In genomic region chr5:38162625-38163024, GRCh38 we compare ENCODE assay signal across 16 cellular contexts.
A peak's percentile ranks its signal among the peaks of the same experiment; 100 is the strongest.
DNase-seq lines count a peak whose midpoint lies in the region; ATAC-seq and TF ChIP-seq lines count a peak whose summit lies in the region.
"Had no signal": no experiment of that assay in that cellular context is flagged by ENCODE, and none has a peak within 500 bp of the region (broad histone marks: within the 10 kb centered on the region; RNA-seq: fewer than 3 reads in every experiment).

No MANE protein-coding gene starts in this region.

- peaks cover 17% of the 10 kb centered on the region for H3K27me3 ChIP-seq in GM23248 (replicated peaks; ENCODE audit: insufficient read depth)
- no peaks in the 10 kb centered on the region for H3K27me3 ChIP-seq in brain microvascular endothelial cell (replicated peaks)
- H3K27me3 ChIP-seq in gastrocnemius medialis, result no peaks in the 10 kb centered on the region
- H3K27me3 ChIP-seq: BE2C had no signal

- H3K27ac ChIP-seq in GM23248 (no peak overlapping the region), brain microvascular endothelial cell (no peak overlapping the region), gastrocnemius medialis (peak overlapping the region; percentile 84 to 89 (median 87))

- intact Hi-C loops in gastrocnemius medialis (cut with DNase I; ENCODE audit: low total_unique reads), result loop anchor here (10.0 kb wide), 3 partner anchors 382 to 1508 kb away; partner anchors contain the start of gene NIPBL
- intact Hi-C loops in activated T-helper 1 cell treated with anti-CD3 and anti-CD28 coated beads, Interleukin-12 subunit alpha, Interleukin-12 subunit beta, Interleukin-2, Interleukin-4 antibody, amounts not matched to agents 30 ng/mL and 10 ng/mL and 1 ng/mL, durations not matched to agents 14 hours and 24 hours and 36 hours (cut with micrococcal nuclease), result no loop called here

- H3K4me1 Mint-ChIP-seq in activated T-helper 1 cell treated with anti-CD3 and anti-CD28 coated beads, Interleukin-12 subunit alpha, Interleukin-12 subunit beta, Interleukin-2, Interleukin-4 antibody, amounts not matched to agents 30 ng/mL and 10 ng/mL and 1 ng/mL, durations not matched to agents 14 hours and 24 hours and 36 hours (ENCODE audit: low read depth), result no peaks in the 10 kb centered on the region
- no peaks in the 10 kb centered on the region for H3K4me1 Mint-ChIP-seq in osteocyte (ENCODE audit: unreplicated experiment)

- H3K9me3 ChIP-seq in GM23248 (ENCODE audit: low read depth) (no peaks in the 10 kb centered on the region), gastrocnemius medialis (no peaks in the 10 kb centered on the region)
- H3K9me3 ChIP-seq: BE2C, HAP-1 had no signal

- ATAC-seq in gastrocnemius medialis, result peak; percentile 63 to 71
- ATAC-seq: CD8-positive, alpha-beta T cell; Panc1 had no signal

- no peaks in the 10 kb centered on the region for H3K4me1 ChIP-seq in GM23248 (ENCODE audit: insufficient read depth)
- peaks cover 35 to 44% of the 10 kb centered on the region in 2 donors for H3K4me1 ChIP-seq in gastrocnemius medialis
- H3K4me1 ChIP-seq: BE2C, HAP-1 had no signal

- no peaks in the 10 kb centered on the region for H3K36me3 Mint-ChIP-seq in activated T-helper 1 cell treated with anti-CD3 and anti-CD28 coated beads, Interleukin-12 subunit alpha, Interleukin-12 subunit beta, Interleukin-2, Interleukin-4 antibody, amounts not matched to agents 30 ng/mL and 10 ng/mL and 1 ng/mL, durations not matched to agents 14 hours and 24 hours and 36 hours (ENCODE audit: low read depth)
- no peaks in the 10 kb centered on the region for H3K36me3 Mint-ChIP-seq in osteocyte (ENCODE audit: unreplicated experiment)
- H3K36me3 Mint-ChIP-seq: CD8-positive, alpha-beta T cell had no signal

- no peak overlapping the region for H3K9ac ChIP-seq in GM23248

- H3K27me3 Mint-ChIP-seq in activated T-helper 1 cell treated with anti-CD3 and anti-CD28 coated beads, Interleukin-12 subunit alpha, Interleukin-12 subunit beta, Interleukin-2, Interleukin-4 antibody, amounts not matched to agents 30 ng/mL and 10 ng/mL and 1 ng/mL, durations not matched to agents 14 hours and 24 hours and 36 hours (ENCODE audit: insufficient read depth), result peaks cover 2% of the 10 kb centered on the region
- H3K27me3 Mint-ChIP-seq in osteocyte (ENCODE audit: unreplicated experiment), result peaks cover 21% of the 10 kb centered on the region

- H3K4me3 ChIP-seq in GM23248, result no peak overlapping the region
- no peak overlapping the region for H3K4me3 ChIP-seq in brain microvascular endothelial cell (ENCODE audit: low read depth, low read length)
- no peak overlapping the region for H3K4me3 ChIP-seq in gastrocnemius medialis
- H3K4me3 ChIP-seq: HAP-1 had no signal

- no peak overlapping the region for H3K4me3 Mint-ChIP-seq in activated T-helper 1 cell treated with anti-CD3 and anti-CD28 coated beads, Interleukin-12 subunit alpha, Interleukin-12 subunit beta, Interleukin-2, Interleukin-4 antibody, amounts not matched to agents 30 ng/mL and 10 ng/mL and 1 ng/mL, durations not matched to agents 14 hours and 24 hours and 36 hours
- no peak overlapping the region for H3K4me3 Mint-ChIP-seq in osteocyte (ENCODE audit: unreplicated experiment)
- H3K4me3 Mint-ChIP-seq: CD8-positive, alpha-beta T cell had no signal

- no peak overlapping the region for H2AFZ ChIP-seq in GM23248

- H3K27ac Mint-ChIP-seq in activated T-helper 1 cell treated with anti-CD3 and anti-CD28 coated beads, Interleukin-12 subunit alpha, Interleukin-12 subunit beta, Interleukin-2, Interleukin-4 antibody, amounts not matched to agents 30 ng/mL and 10 ng/mL and 1 ng/mL, durations not matched to agents 14 hours and 24 hours and 36 hours, result no peak overlapping the region
- H3K27ac Mint-ChIP-seq in osteocyte (ENCODE audit: unreplicated experiment), result no peak overlapping the region
- H3K27ac Mint-ChIP-seq: CD8-positive, alpha-beta T cell had no signal

- in situ Hi-C loops in GM23248 (cut with MboI) (no loop called here), brain microvascular endothelial cell (cut with HindIII; ENCODE audit: low pct_ligation_motif_present, low sequenced_read_pairs) (no loop called here), gastrocnemius medialis (cut with MboI; ENCODE audit: low sequenced_read_pairs in 4 of 4) (no loop called here), ACHN (cut with HindIII; ENCODE audit: low pct_ligation_motif_present, low pct_unique_long_range_greater_than_20kb, low sequenced_read_pairs) (no loop called here)

- H3K36me3 ChIP-seq in GM23248 (ENCODE audit: low read depth), result no peaks in the 10 kb centered on the region
- no peaks in the 10 kb centered on the region for H3K36me3 ChIP-seq in brain microvascular endothelial cell (replicated peaks)
- no peaks in the 10 kb centered on the region for H3K36me3 ChIP-seq in gastrocnemius medialis
- H3K36me3 ChIP-seq: BE2C, HAP-1 had no signal

- TF ChIP-seq POLR2A in gastrocnemius medialis (IDR thresholded peaks at IDR 0.05), result no peak

- peak; percentile 47 for DNase-seq in GM23248
- peak; percentile 74 for DNase-seq in M059J (ENCODE audit: low read depth)
- peak; percentile 13 for DNase-seq in brain microvascular endothelial cell
- DNase-seq in gastrocnemius medialis, result peak; percentile 81 to 84
- no peak for DNase-seq in activated T-helper 1 cell treated with anti-CD3 and anti-CD28 coated beads, Interleukin-12 subunit alpha, Interleukin-12 subunit beta, Interleukin-2, Interleukin-4 antibody, amounts not matched to agents 30 ng/mL and 10 ng/mL and 1 ng/mL, durations not matched to agents 14 hours and 24 hours and 36 hours (ENCODE audit: low spot score)
- DNase-seq in osteocyte (ENCODE audit: extremely low spot score, unreplicated experiment), result no peak
- no peak for DNase-seq in ACHN
- DNase-seq: BE2C; CD8-positive, alpha-beta T cell; KBM-7; MM.1S; NCI-H1105; NCI-H187; SHP77 treated with DMSO at 0.1 percent for 48 hours had no signal

- no peaks in the 10 kb centered on the region for H3K9me2 ChIP-seq in GM23248 (ENCODE audit: insufficient read depth)

- H4K20me1 ChIP-seq in GM23248 (ENCODE audit: insufficient read depth), result no peaks in the 10 kb centered on the region

- WGBS in GM23248 (ENCODE audit: low coverage in 1 of 2, low lambda C conversion rate in 2 of 2, missing lambda C conversion rate in 2 of 2), 2 experiments, result 29 to 40% methylated on average over 4 of the region's 4 CpGs

- TF ChIP-seq CTCF in brain microvascular endothelial cell (IDR thresholded peaks at IDR 0.05; ENCODE audit: low read depth, low read length, missing control alignments) (no peak), gastrocnemius medialis (IDR thresholded peaks at IDR 0.05 in 4 of 5, conservative IDR thresholded peaks at IDR 0.05 in 1 of 5) (no peak), osteocyte (IDR thresholded peaks at IDR 0.05) (no peak)

- no peak overlapping the region for H3K4me2 ChIP-seq in GM23248 (ENCODE audit: unreplicated experiment)

- H3F3A ChIP-seq in GM23248 (ENCODE audit: insufficient read depth), result no peaks in the 10 kb centered on the region

- no peaks in the 10 kb centered on the region for H3K79me2 ChIP-seq in GM23248 (ENCODE audit: insufficient read depth)

- H3K9me3 Mint-ChIP-seq in activated T-helper 1 cell treated with anti-CD3 and anti-CD28 coated beads, Interleukin-12 subunit alpha, Interleukin-12 subunit beta, Interleukin-2, Interleukin-4 antibody, amounts not matched to agents 30 ng/mL and 10 ng/mL and 1 ng/mL, durations not matched to agents 14 hours and 24 hours and 36 hours, result no peaks in the 10 kb centered on the region
- H3K9me3 Mint-ChIP-seq in osteocyte (ENCODE audit: unreplicated experiment), result no peaks in the 10 kb centered on the region
- H3K9me3 Mint-ChIP-seq: CD8-positive, alpha-beta T cell had no signal

Comparison
In these comparisons a context has a peak if more than half of its experiments do, and no peak if none do; other contexts are left out.
1. DNase-seq: peak in GM23248 (single experiment), M059J (single experiment), brain microvascular endothelial cell (single experiment) and gastrocnemius medialis (2 of 2); none in activated T-helper 1 cell treated with anti-CD3 and anti-CD28 coated beads, Interleukin-12 subunit alpha, Interleukin-12 subunit beta, Interleukin-2, Interleukin-4 antibody, amounts not matched to agents 30 ng/mL and 10 ng/mL and 1 ng/mL, durations not matched to agents 14 hours and 24 hours and 36 hours (single experiment), osteocyte (single experiment) and ACHN (single experiment).
2. H3K27ac ChIP-seq: peak in gastrocnemius medialis (4 of 4); none in GM23248 (single experiment) and brain microvascular endothelial cell (single experiment).